In genomic region chr4:7984286-7984925, GRCh38 we compare ENCODE assay signal across 24 cellular contexts. TPM values are rescaled to one million over a fixed set of nuclear protein-coding genes. Genes with fewer than 3 reads are reported as not detected.
A peak's percentile ranks its signal among the peaks of the same experiment; 100 is the strongest.
DNase-seq lines count a peak whose midpoint lies in the region; ATAC-seq, FAIRE-seq and TF ChIP-seq lines count a peak whose summit lies in the region.
"Had no signal": no experiment of that assay in that cellular context is flagged by ENCODE, and none has a peak within 500 bp of the region (broad histone marks: within the 10 kb centered on the region; RNA-seq: fewer than 3 reads in every experiment).

No MANE protein-coding gene starts in this region.

- peak; percentile 31 for FAIRE-seq in HTR-8/SVneo (lab: Jason Lieb, UNC)
- FAIRE-seq: A549, D721Med, GM19239 had no signal

- peaks cover 13% of the 10 kb centered on the region for H3K4me1 ChIP-seq in colonic mucosa
- H3K4me1 ChIP-seq in neuronal stem cell (ENCODE audit: control insufficient read depth in 2 of 2, insufficient read depth in 1 of 2, low read depth in 1 of 2, low read length in 2 of 2), result peaks cover 0 to 6% of the 10 kb centered on the region in 2 donors

- H4K91ac ChIP-seq in neuronal stem cell (ENCODE audit: low read depth, low read length, poor library complexity), result no peak overlapping the region

- no peak for ATAC-seq in HG02759 (IDR thresholded peaks at IDR 0.05; ENCODE audit: unreplicated experiment)

- peak overlapping the region; percentile 92 for H2BK15ac ChIP-seq in neuronal stem cell (ENCODE audit: low read length)

- H2AFZ ChIP-seq in neuronal stem cell (ENCODE audit: low read length), result no peak overlapping the region

- H3K9ac ChIP-seq in colonic mucosa (ENCODE audit: low read depth in 2 of 2, low read length in 2 of 2), result peak overlapping the region; percentile 8 to 66
- H3K9ac ChIP-seq in neuronal stem cell (ENCODE audit: low read depth, low read length, poor library complexity), result peak overlapping the region; percentile 66

- H3K9me3 ChIP-seq in colonic mucosa (no peaks in the 10 kb centered on the region), neuronal stem cell (replicated peaks in 1 of 2; ENCODE audit: control insufficient read depth in 2 of 2, insufficient read depth in 1 of 2, low read depth in 1 of 2, low read length in 2 of 2) (no peaks in the 10 kb centered on the region)
- H3K9me3 ChIP-seq: A549, Peyer's patch, SJCRH30 had no signal

- no peak overlapping the region for H2BK120ac ChIP-seq in neuronal stem cell (ENCODE audit: low read depth, low read length)

- no CpG with 5 or more reads among the region's 31 CpGs for WGBS in neuronal stem cell (ENCODE audit: extremely low coverage in 2 of 2, insufficient read length in 2 of 2, insufficient replicate concordance in 1 of 2), 2 donors

- no peak overlapping the region for H4K8ac ChIP-seq in neuronal stem cell (ENCODE audit: low read depth, low read length)

- peak overlapping the region; percentile 78 for H3K18ac ChIP-seq in neuronal stem cell (ENCODE audit: low read length)

- no peak for TF ChIP-seq CTCF in colonic mucosa (IDR thresholded peaks at IDR 0.05)

- peak overlapping the region; percentile 26 for H3K4ac ChIP-seq in neuronal stem cell (ENCODE audit: low read length)

- DNase-seq in ELF-1 (ENCODE audit: low read depth, low spot score), result peak; percentile 10
- no peak for DNase-seq in HTR-8/SVneo (ENCODE audit: insufficient read length, low spot score)
- DNase-seq in colonic mucosa, result peak; percentile 34
- DNase-seq in neuronal stem cell (ENCODE audit: low spot score), result no peak
- no peak for DNase-seq in activated CD4-positive, alpha-beta T cell treated with anti-CD3 and anti-CD28 coated beads, Interleukin-2, amount 50 U/mL, for 1 hour
- no peak for DNase-seq in islet precursor cell
- DNase-seq in H7, result no peak
- DNase-seq: DMS53; HCEC 1CT; KG1; NCI-H1092 treated with DMSO at 0.1 percent for 48 hours; NCI-H1436 treated with DMSO at 0.1 percent for 48 hours; NCI-H1930; NCI-H226; NCI-H510A treated with DMSO at 0.1 percent for 48 hours; NCI-H748 treated with DMSO at 0.1 percent for 48 hours; NK-92 treated with Interleukin-12 subunit alpha and Interleukin-12 subunit beta, amount 100 ng/mL, for 24 hours; SJCRH30 had no signal

- peak overlapping the region; percentile 86 for H2BK12ac ChIP-seq in neuronal stem cell (ENCODE audit: low read length)

- H3K23ac ChIP-seq in neuronal stem cell (ENCODE audit: low read depth, low read length, poor library complexity), result peak overlapping the region; percentile 34

- H3K4me2 ChIP-seq in neuronal stem cell (ENCODE audit: insufficient read depth, low read length, poor library complexity, severe bottlenecking), result no peak overlapping the region
- H3K4me2 ChIP-seq: A549 had no signal

- no peak overlapping the region for H3K27ac ChIP-seq in colonic mucosa
- H3K27ac ChIP-seq in neuronal stem cell (replicated peaks; ENCODE audit: low read length), result no peak overlapping the region
- H3K27ac ChIP-seq: SJCRH30 had no signal

- H2BK5ac ChIP-seq in neuronal stem cell (ENCODE audit: low read length), result peak overlapping the region; percentile 60

- H3K14ac ChIP-seq in neuronal stem cell (ENCODE audit: low read length), result peak overlapping the region; percentile 83

- H3K4me3 ChIP-seq in colonic mucosa (no peak overlapping the region), neuronal stem cell (ENCODE audit: low read length in 2 of 2) (no peak overlapping the region), H7 (ENCODE audit: insufficient read depth, low read depth, low read length) (no peak overlapping the region)
- H3K4me3 ChIP-seq: A549, SJCRH30 had no signal

- no peaks in the 10 kb centered on the region for H3K79me1 ChIP-seq in neuronal stem cell (ENCODE audit: low read depth, low read length)

- H3K36me3 ChIP-seq in colonic mucosa, result no peaks in the 10 kb centered on the region
- no peaks in the 10 kb centered on the region for H3K36me3 ChIP-seq in neuronal stem cell (replicated peaks in 1 of 2; ENCODE audit: control insufficient read depth in 2 of 2, insufficient read depth in 2 of 2, low read length in 2 of 2)
- no peaks in the 10 kb centered on the region for H3K36me3 ChIP-seq in H7 (replicated peaks; ENCODE audit: control insufficient read depth, insufficient read depth, low read length)
- H3K36me3 ChIP-seq: Peyer's patch, SJCRH30 had no signal

- H2AK5ac ChIP-seq in neuronal stem cell (ENCODE audit: low read depth, low read length), result peak overlapping the region; percentile 74

- H3K27me3 ChIP-seq in colonic mucosa (no peaks in the 10 kb centered on the region), neuronal stem cell (ENCODE audit: control insufficient read depth in 3 of 3, insufficient read depth in 3 of 3, low read depth in 1 of 3, low read length in 3 of 3) (peaks cover 0 to 12% (median 2%) of the 10 kb centered on the region in 3 experiments), H7 (ENCODE audit: control insufficient read depth, insufficient read depth, low read length) (no peaks in the 10 kb centered on the region)
- H3K27me3 ChIP-seq: Peyer's patch, SJCRH30 had no signal

- intact Hi-C loops in colonic mucosa (cut with DNase I), result no loop called here

RNA-seq across cellular contexts. Expression of gene AFAP1, which starts 44.7 kb away (rescaled TPM):
- total RNA-seq in colonic mucosa, result 10 to 100 TPM; 29.7 to 43.9 TPM
- 4.6 TPM for polyA plus RNA-seq in neuronal stem cell (2013, experiment 1 of 2)
- polyA plus RNA-seq in neuronal stem cell (2013, experiment 2 of 2), result 4.6 TPM
- 11.3 TPM in 2 replicates for total RNA-seq in H7 (2014; rRNA removed; shearing (Covaris generic))
- polyA plus RNA-seq: CD14-positive monocyte had no signal

Comparison
In these comparisons a context has a peak if more than half of its experiments do, and no peak if none do; other contexts are left out.
1. DNase-seq: peak in ELF-1 (single experiment) and colonic mucosa (single experiment); none in HTR-8/SVneo (single experiment), neuronal stem cell (single experiment), activated CD4-positive, alpha-beta T cell treated with anti-CD3 and anti-CD28 coated beads, Interleukin-2, amount 50 U/mL, for 1 hour (single experiment), islet precursor cell (single experiment) and H7 (single experiment).